11 cellular contexts compared by ENCODE assay signal in the genomic region with DNA sequence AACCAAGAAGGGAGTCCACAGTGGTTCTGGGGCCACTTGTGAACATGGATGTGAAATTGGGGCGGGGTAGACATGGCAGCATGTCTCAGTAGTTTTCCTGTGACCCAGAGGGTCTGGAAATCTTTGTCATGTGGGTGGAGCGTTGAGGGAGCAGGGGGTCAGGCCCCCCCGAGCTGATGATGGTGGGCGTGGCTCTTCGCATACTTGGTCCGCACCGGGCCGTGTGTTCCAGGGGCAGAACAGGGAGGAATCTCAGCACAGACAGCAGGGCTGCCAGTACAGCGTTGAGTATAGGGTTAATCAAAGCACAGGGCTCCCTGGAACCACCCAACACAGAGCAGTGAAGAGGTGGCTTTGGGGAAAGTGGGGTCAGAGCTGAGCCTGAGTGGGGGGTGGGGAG.
DNase-seq lines count a peak whose midpoint lies in the region; ATAC-seq and TF ChIP-seq lines count a peak whose summit lies in the region.
"Had no signal": no experiment of that assay in that cellular context is flagged by ENCODE, and none has a peak within 500 bp of the region (broad histone marks: within the 10 kb centered on the region; RNA-seq: fewer than 3 reads in every experiment).

No MANE protein-coding gene starts in this region.

- H3K36me3 ChIP-seq in DND-41 (ENCODE audit: insufficient read depth, low read length) (peaks cover 47% of the 10 kb centered on the region), upper lobe of right lung (peaks cover 4% of the 10 kb centered on the region)

- H3K27ac Mint-ChIP-seq in T-helper 17 cell, result peak overlapping the region; percentile 99

- no peak overlapping the region; the same call in 1 of the 2 replicates for H3K9ac ChIP-seq in DND-41 (ENCODE audit: low read depth, low read length)

- 0 out of 2 replicates have a peak, but pooled peaks cover 3% of the 10 kb centered on the region for H4K20me1 ChIP-seq in DND-41 (ENCODE audit: insufficient read depth, low read length)

- no peaks in the 10 kb centered on the region for H3K27me3 ChIP-seq in DND-41 (ENCODE audit: insufficient read depth, low read length, poor library complexity)
- H3K27me3 ChIP-seq in upper lobe of right lung, result no peaks in the 10 kb centered on the region

- H3K4me3 ChIP-seq in DND-41 (ENCODE audit: low read depth in 1 of 2, low read length in 2 of 2), result no peak overlapping the region
- H3K4me3 ChIP-seq in fibroblast of villous mesenchyme (ENCODE audit: low read depth, low read length), result no peak overlapping the region
- no peak overlapping the region for H3K4me3 ChIP-seq in upper lobe of right lung

- peaks cover 73% of the 10 kb centered on the region for H3K4me1 ChIP-seq in DND-41 (ENCODE audit: insufficient read depth, low read length)
- H3K4me1 ChIP-seq in upper lobe of right lung, result peaks cover 69% of the 10 kb centered on the region

- ATAC-seq in DND-41 (ENCODE audit: insufficient read depth, low read depth) (no peak), T-helper 17 cell (no peak), sciatic nerve (peak; percentile 19), GM19395 (IDR thresholded peaks at IDR 0.05; ENCODE audit: unreplicated experiment) (no peak), upper lobe of right lung (no peak)

- no peaks in the 10 kb centered on the region for H3K27me3 Mint-ChIP-seq in T-helper 17 cell

- H3K9me3 ChIP-seq in DND-41 (ENCODE audit: insufficient read depth, low read length, severe bottlenecking), result no peaks in the 10 kb centered on the region
- no peaks in the 10 kb centered on the region for H3K9me3 ChIP-seq in T-helper 17 cell (ENCODE audit: control insufficient read depth, low read length, poor library complexity, severe bottlenecking)
- H3K9me3 ChIP-seq in upper lobe of right lung, result no peaks in the 10 kb centered on the region

- H3K4me2 ChIP-seq in DND-41 (ENCODE audit: insufficient read depth, low read length), result no peak overlapping the region; the same call in 1 of the 2 replicates

- no peak overlapping the region for H2AFZ ChIP-seq in DND-41 (ENCODE audit: low read depth, low read length)

- TF ChIP-seq CTCF in DND-41 (IDR thresholded peaks at IDR 0.05; ENCODE audit: borderline replicate concordance, extremely low read depth, low read length, poor library complexity, severe bottlenecking), result no peak
- TF ChIP-seq CTCF in fibroblast of villous mesenchyme (IDR thresholded peaks at IDR 0.05; ENCODE audit: insufficient read depth, low read depth, low read length), result no peak
- TF ChIP-seq CTCF in upper lobe of right lung (IDR thresholded peaks at IDR 0.05), result no peak

- H3K27ac ChIP-seq in DND-41 (ENCODE audit: low read length), result peak overlapping the region; percentile 97
- no peak overlapping the region for H3K27ac ChIP-seq in upper lobe of right lung

- peaks cover 93% of the 10 kb centered on the region for H3K79me2 ChIP-seq in DND-41 (ENCODE audit: insufficient read depth, low read length)

- DNase-seq in DND-41 (no peak), T-helper 17 cell (no peak), fibroblast of villous mesenchyme (ENCODE audit: low read depth) (peak; percentile 55), sciatic nerve (ENCODE audit: low spot score) (no peak), upper lobe of right lung (no peak), COR-L47 (lab: John Stamatoyannopoulos, UW) (no peak), COLO668 (lab: John Stamatoyannopoulos, UW; ENCODE audit: unreplicated experiment) (no peak)
- DNase-seq: EL, NCI-H226, occipital lobe had no signal

- intact Hi-C loops in sciatic nerve (cut with DNase I), result no loop called here
- intact Hi-C loops in upper lobe of right lung (cut with DNase I), result no loop called here

- peaks cover 8% of the 10 kb centered on the region for H3K36me3 Mint-ChIP-seq in T-helper 17 cell (ENCODE audit: low read depth)

- H3K4me3 Mint-ChIP-seq in T-helper 17 cell, result peak overlapping the region; percentile 75

- H3K4me1 Mint-ChIP-seq in T-helper 17 cell, result peaks cover 63% of the 10 kb centered on the region
